In the genomic region with DNA sequence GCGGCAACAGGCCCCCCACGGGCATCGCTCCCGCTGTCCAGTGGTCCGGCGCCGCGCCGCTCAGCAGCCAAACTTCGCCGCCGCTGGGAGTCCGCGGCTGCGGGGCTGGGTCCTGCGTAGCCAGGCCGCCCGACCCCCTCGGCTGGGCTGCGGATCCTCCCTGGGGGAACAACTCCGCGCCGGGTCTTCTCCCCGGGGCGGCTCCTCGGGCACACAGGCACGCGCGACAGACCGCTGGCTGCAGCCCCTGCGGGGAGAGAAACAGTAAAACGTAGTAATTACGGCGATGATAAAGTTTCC, we compare ENCODE assay signal across 8 cellular contexts. TPM values are rescaled to one million over a fixed set of nuclear protein-coding genes. Genes with fewer than 3 reads are reported as not detected.
DNase-seq lines count a peak whose midpoint lies in the region; ATAC-seq, FAIRE-seq and TF ChIP-seq lines count a peak whose summit lies in the region.

No MANE protein-coding gene starts in this region.

- TF ChIP-seq POLR2A in GM12878 (IDR thresholded peaks at IDR 0.05; ENCODE audit: low read depth, low read length) (no peak), thyroid gland (IDR thresholded peaks at IDR 0.05) (no peak)

- CTCF ChIA-PET in activated CD8-positive, alpha-beta memory T cell treated with anti-CD3 and anti-CD28 coated beads, Interleukin-2, amount 10 ng/mL, durations not matched to agents 7 days and 5 days (lab: Charles Lee) = interaction anchor here (2.1 to 4.2 kb wide), 4 partner anchors 11 to 220 kb away, joined by 11 to 35 read pairs (median 22); no protein-coding TSS in a partner anchor
- CTCF ChIA-PET in GM12878 (lab: Yijun Ruan, JAX) = interaction anchor here (1.2 to 8.4 kb wide), 5 partner anchors 14 to 220 kb away, joined by 4 to 144 read pairs (median 37); no protein-coding TSS in a partner anchor

- peak overlapping the region; percentile 89 for H3K27ac Mint-ChIP-seq in activated CD8-positive, alpha-beta memory T cell treated with anti-CD3 and anti-CD28 coated beads, Interleukin-2, amount 10 ng/mL, durations not matched to agents 7 days and 5 days

- peaks cover 53% of the 10 kb centered on the region for H3K79me2 ChIP-seq in GM12878 (ENCODE audit: control insufficient read depth, insufficient read depth, low read length)

- peaks cover 27% of the 10 kb centered on the region for H3K36me3 Mint-ChIP-seq in activated CD8-positive, alpha-beta memory T cell treated with anti-CD3 and anti-CD28 coated beads, Interleukin-2, amount 10 ng/mL, durations not matched to agents 7 days and 5 days

- H3K4me1 ChIP-seq in GM12878 (ENCODE audit: control insufficient read depth, insufficient read depth, low read length) = peaks cover 3% of the 10 kb centered on the region
- H3K4me1 ChIP-seq in thyroid gland = peaks cover 15 to 30% of the 10 kb centered on the region in 2 donors

- H3K4me3 Mint-ChIP-seq in activated CD8-positive, alpha-beta memory T cell treated with anti-CD3 and anti-CD28 coated beads, Interleukin-2, amount 10 ng/mL, durations not matched to agents 7 days and 5 days = peak overlapping the region; percentile 91

- no peak for TF ChIP-seq EP300 in GM12878 (IDR thresholded peaks at IDR 0.05; ENCODE audit: borderline replicate concordance in 1 of 2, control insufficient read depth in 1 of 2, low read depth in 2 of 2, low read length in 2 of 2)

- H3K36me3 ChIP-seq in GM12878 (ENCODE audit: control insufficient read depth in 2 of 2, insufficient read depth in 2 of 2, low read length in 1 of 2) (no peaks in the 10 kb centered on the region), thyroid gland (no peaks in the 10 kb centered on the region)

- RAD21 ChIA-PET in GM12878 (lab: Charles Lee; ENCODE audit: unreplicated experiment) = interaction anchor here (6.8 to 18.1 kb wide), 2 partner anchors 14 to 39 kb away, joined by 148 to 414 read pairs; no protein-coding TSS in a partner anchor

- POLR2A ChIA-PET in GM12878 (lab: Charles Lee) = interaction anchor here (1.1 to 3.9 kb wide), 4 partner anchors 13 to 114 kb away, joined by 4 to 75 read pairs (median 28); no protein-coding TSS in a partner anchor

- H3K4me2 ChIP-seq in GM12878 (ENCODE audit: control insufficient read depth, insufficient read depth) = peak overlapping the region; percentile 64

- H3K9me3 Mint-ChIP-seq in activated CD8-positive, alpha-beta memory T cell treated with anti-CD3 and anti-CD28 coated beads, Interleukin-2, amount 10 ng/mL, durations not matched to agents 7 days and 5 days (ENCODE audit: low read depth) = no peaks in the 10 kb centered on the region

- H3K27me3 ChIP-seq in GM12878 (replicated peaks in 1 of 2; ENCODE audit: control insufficient read depth in 2 of 2, insufficient read depth in 2 of 2, low read length in 1 of 2) (no peaks in the 10 kb centered on the region), thyroid gland (no peaks in the 10 kb centered on the region)

- ATAC-seq in activated CD8-positive, alpha-beta memory T cell treated with anti-CD3 and anti-CD28 coated beads, Interleukin-2, amount 10 ng/mL, durations not matched to agents 7 days and 5 days = peak; percentile 3
- peak; percentile 0 for ATAC-seq in HG03196 (IDR thresholded peaks at IDR 0.05; ENCODE audit: unreplicated experiment)
- ATAC-seq in GM12878 = peak; percentile 1
- ATAC-seq in left lobe of liver = peak; percentile 4

- H3K4me3 ChIP-seq in GM12878 (peak overlapping the region; percentile 84), thyroid gland (replicated peaks in 1 of 3) (peak overlapping the region; percentile 63 to 95 (median 95))

- no TSS peak for BruUV-seq in GM12878 (replicated peaks; lab: Mats Ljungman, UMichigan)

- H3K9ac ChIP-seq in GM12878 (ENCODE audit: control insufficient read depth, insufficient read depth, low read length) = peak overlapping the region; percentile 78

- H4K20me1 ChIP-seq in GM12878 (ENCODE audit: control insufficient read depth, insufficient read depth) = no peaks in the 10 kb centered on the region

- no peaks in the 10 kb centered on the region for H3K27me3 Mint-ChIP-seq in activated CD8-positive, alpha-beta memory T cell treated with anti-CD3 and anti-CD28 coated beads, Interleukin-2, amount 10 ng/mL, durations not matched to agents 7 days and 5 days

- SMC1A ChIA-PET in GM12878 (lab: Charles Lee; ENCODE audit: uncharacterized antibody, unreplicated experiment) = interaction anchor here (1.1 to 18.1 kb wide), 3 partner anchors 14 to 36 kb away, joined by 3 to 359 read pairs (median 168); no protein-coding TSS in a partner anchor

- in situ Hi-C loops in GM12878 (cut with MboI) = loop anchor here (10.0 kb wide), 1 partner anchor 626 kb away; no protein-coding TSS in a partner anchor

- peak overlapping the region; percentile 84 for H3K27ac ChIP-seq in GM12878 (ENCODE audit: control insufficient read depth, insufficient read depth)
- H3K27ac ChIP-seq in thyroid gland = peak overlapping the region; percentile 69 to 93 (median 79)

- no peak for TF ChIP-seq CTCF in GM12878 (IDR thresholded peaks at IDR 0.05 in 2 of 3, conservative IDR thresholded peaks at IDR 0.05 in 1 of 3; ENCODE audit: control insufficient read depth in 2 of 3, extremely low read depth in 1 of 3, insufficient read depth in 1 of 3, low read depth in 3 of 3, low read length in 3 of 3)
- no peak for TF ChIP-seq CTCF in thyroid gland (IDR thresholded peaks at IDR 0.05)

- no peak for FAIRE-seq in GM12878 (lab: Jason Lieb, UNC)

- peak; percentile 50 for DNase-seq in activated CD8-positive, alpha-beta memory T cell treated with anti-CD3 and anti-CD28 coated beads, Interleukin-2, amount 10 ng/mL, durations not matched to agents 7 days and 5 days
- no peak for DNase-seq in activated CD8-positive, alpha-beta memory T cell treated with anti-CD3 and anti-CD28 coated beads, Interleukin-2, amount 50 U/mL, for 4 hours
- DNase-seq in GM12878 (ENCODE audit: low read depth, low spot score) (no peak), left lobe of liver (ENCODE audit: low spot score) (no peak), thyroid gland (no peak), GDM1 (lab: John Stamatoyannopoulos, UW) (no peak)
- no peak for DNase-seq in stimulated activated CD4-positive, alpha-beta T cell treated with anti-CD3 and anti-CD28 coated beads, Interleukin-4, amount 100 ng/mL, for 4 hours

- H3K9me3 ChIP-seq in GM12878 (replicated peaks; ENCODE audit: control insufficient read depth, insufficient read depth, low read length) (no peaks in the 10 kb centered on the region), thyroid gland (no peaks in the 10 kb centered on the region)

- 0% methylated on average over 4 of the region's 34 CpGs for WGBS in GM12878 (ENCODE audit: insufficient coverage, insufficient replicate concordance, low lambda C conversion rate, missing lambda C conversion rate)
- 0% methylated on average over 2 to 22 of the region's 34 CpGs for WGBS in thyroid gland, 2 donors

- H3K4me1 Mint-ChIP-seq in activated CD8-positive, alpha-beta memory T cell treated with anti-CD3 and anti-CD28 coated beads, Interleukin-2, amount 10 ng/mL, durations not matched to agents 7 days and 5 days = peaks cover 46% of the 10 kb centered on the region

- peak overlapping the region; percentile 65 for H2AFZ ChIP-seq in GM12878 (ENCODE audit: control insufficient read depth, low read depth, low read length)

- intact Hi-C loops in GM12878 (cut with micrococcal nuclease; ENCODE audit: unreplicated experiment) (loop anchor here (1.0 to 10.0 kb wide), 2 partner anchors 201 to 454 kb away; partner anchors contain the start of gene ASF1A), thyroid gland (cut with DNase I) (loop anchor here (5.0 kb wide), 1 partner anchor 202 kb away; no protein-coding TSS in a partner anchor)

- TF ChIP-seq RAD21 in GM12878 (IDR thresholded peaks at IDR 0.05; ENCODE audit: insufficient read depth, low read depth, low read length) = no peak

TF ChIP-seq in GM12878, 131 proteins besides CTCF, POLR2A, EP300 and RAD21 (continues in another document):
- TF ChIP-seq TBL1XR1 (IDR thresholded peaks at IDR 0.05; ENCODE audit: low read depth, low read length) = no peak
- TF ChIP-seq FOXM1 (IDR thresholded peaks at IDR 0.05; ENCODE audit: low read depth, low read length) = no peak
- TF ChIP-seq ETV6 (conservative IDR thresholded peaks at IDR 0.05 in 1 of 2, IDR thresholded peaks at IDR 0.05 in 1 of 2; ENCODE audit: borderline replicate concordance in 1 of 2, low read depth in 1 of 2) = no peak
- peak in 1 of 2 experiments; percentile 4; a peak in 1 of 4 replicates for TF ChIP-seq BHLHE40 (IDR thresholded peaks at IDR 0.05; ENCODE audit: borderline replicate concordance in 1 of 2, low read depth in 2 of 2, low read length in 1 of 2)
- no peak for TF ChIP-seq MAX (IDR thresholded peaks at IDR 0.05; ENCODE audit: low read depth, low read length)

RNA-seq across cellular contexts. Expression of gene MAN1A1, which starts 0.6 kb away (rescaled TPM):
- 10 to 100 TPM; 34.8 to 38.4 TPM for total RNA-seq in activated CD8-positive, alpha-beta memory T cell treated with anti-CD3 and anti-CD28 coated beads, Interleukin-2, amount 10 ng/mL, durations not matched to agents 7 days and 5 days
- total RNA-seq in GM12878 (2013; cell fraction: nucleolus; rRNA removed) = 56.7 and 61.9 TPM in 2 replicates
- total RNA-seq in GM12878 (2014; rRNA removed) = 27.5 and 30.0 TPM in 2 replicates
- total RNA-seq in GM12878 (2014; rRNA removed; fragmentation: Illumina TruSeq; extraction: Trizol) = 19.0 and 19.5 TPM in 2 replicates
- total RNA-seq in GM12878 (2021) = 25.3 and 26.8 TPM in 2 replicates
- polyA plus RNA-seq in GM12878 (2011; ENCODE audit: low read depth) = 8.6 TPM
- polyA plus RNA-seq in GM12878 (2011; rRNA removed) = 28.1 and 36.2 TPM in 2 replicates
- polyA plus RNA-seq in GM12878 (2011; cell fraction: cytosol; rRNA removed) = 7.8 and 9.9 TPM in 2 replicates
- polyA plus RNA-seq in GM12878 (2011; cell fraction: nucleus; rRNA removed) = 7.3 and 10.1 TPM in 2 replicates
- 15.8 and 16.6 TPM in 2 replicates for polyA plus RNA-seq in GM12878 (2012)
- polyA plus RNA-seq in GM12878 (2014; fragmentation: Illumina TruSeq; extraction: Trizol) = 22.1 and 26.4 TPM in 2 replicates
- 1 to 10 TPM; 8.7 TPM for polyA plus RNA-seq in GM12878 (2014; fragmentation: Nextera tagmentation; extraction: Ambion mirVana)
- polyA plus RNA-seq in GM12878 (2014; rRNA removed) = 14.2 and 15.2 TPM in 2 replicates
- polyA plus RNA-seq in GM12878 (2016; fragmentation: Nextera tagmentation; extraction: Ambion mirVana) = 10 to 100 TPM in 1 of 2 experiments, 1 to 10 TPM in 1; 5.4 to 19.4 TPM
- 10.0 and 13.8 TPM in 2 replicates for polyA minus RNA-seq in GM12878 (2011; rRNA and poly(A)+ RNA removed)
- 6.5 and 8.3 TPM in 2 replicates for polyA minus RNA-seq in GM12878 (2011; cell fraction: cytosol; rRNA and poly(A)+ RNA removed)
- 9.6 and 18.1 TPM in 2 replicates for polyA minus RNA-seq in GM12878 (2011; cell fraction: nucleus; rRNA and poly(A)+ RNA removed)
- total RNA-seq in left lobe of liver = 116 TPM
- total RNA-seq in thyroid gland = 100 to 1,000 TPM in 3 of 4 donors, 10 to 100 TPM in 1; 71.7 to 170 (median 128) TPM
